ENCODE assay signal across 18 cellular contexts in genomic region chr1:213973129-213973528, GRCh38. TPM values are rescaled to one million over a fixed set of nuclear protein-coding genes. Genes with fewer than 3 reads are reported as not detected.
DNase-seq lines count a peak whose midpoint lies in the region; ATAC-seq and TF ChIP-seq lines count a peak whose summit lies in the region.
"Had no signal": no experiment of that assay in that cellular context is flagged by ENCODE, and none has a peak within 500 bp of the region (broad histone marks: within the 10 kb centered on the region; RNA-seq: fewer than 3 reads in every experiment).

No MANE protein-coding gene starts in this region.

- no peaks in the 10 kb centered on the region for H3K27me3 ChIP-seq in PC-9 (ENCODE audit: insufficient read depth, low read depth)
- H3K27me3 ChIP-seq: Peyer's patch had no signal

- no peak for DNase-seq in stimulated activated naive CD8-positive, alpha-beta T cell treated with anti-CD3 and anti-CD28 coated beads, Interleukin-15, Interleukin-2, amounts not matched to agents 100 U/mL and 50 U/mL, for 24 hours
- DNase-seq in stimulated activated naive CD8-positive, alpha-beta T cell treated with anti-CD3 and anti-CD28 coated beads, Interleukin-15, amount 100 ng/mL, for 72 hours = no peak
- DNase-seq in PC-9 (peak in 1 of 2 experiments; percentile 46), epithelial cell of esophagus (ENCODE audit: low read depth) (peak; percentile 47), NCI-H1694 (lab: John Stamatoyannopoulos, UW) (no peak), amniotic stem cell (lab: John Stamatoyannopoulos, UW) (no peak)
- DNase-seq in stimulated activated naive CD4-positive, alpha-beta T cell (lab: John Stamatoyannopoulos, UW) = no peak
- DNase-seq: CD4-positive, alpha-beta memory T cell; EL; KBM-7; MG63; NCI-H1930; NCI-H2171 treated with DMSO at 0.1 percent for 48 hours; NCI-H774; Peyer's patch; SHP77 treated with DMSO at 0.1 percent for 48 hours had no signal

- H2AFZ ChIP-seq in PC-9 = no peak overlapping the region; the same call in 1 of the 2 replicates

- H3K4me3 Mint-ChIP-seq in stimulated activated naive CD8-positive, alpha-beta T cell treated with anti-CD3 and anti-CD28 coated beads, Interleukin-15, amount 100 ng/mL, for 72 hours = no peak overlapping the region
- H3K4me3 Mint-ChIP-seq: CD4-positive, alpha-beta memory T cell had no signal

- H3K27me3 Mint-ChIP-seq in stimulated activated naive CD8-positive, alpha-beta T cell treated with anti-CD3 and anti-CD28 coated beads, Interleukin-15, amount 100 ng/mL, for 72 hours = peaks cover 31% of the 10 kb centered on the region

- no peaks in the 10 kb centered on the region; the same call in none of the 2 replicates for H3K9me2 ChIP-seq in PC-9 (ENCODE audit: insufficient read depth)

- no peaks in the 10 kb centered on the region for H3K79me2 ChIP-seq in PC-9 (ENCODE audit: low read depth)

- H3K4me2 ChIP-seq in PC-9 = peak overlapping the region; percentile 40

- H3K4me3 ChIP-seq in PC-9 (no peak overlapping the region), epithelial cell of esophagus (ENCODE audit: low read length) (no peak overlapping the region)
- H3K4me3 ChIP-seq: MG63, Peyer's patch had no signal

- CTCF ChIA-PET in PC-9 (lab: Charles Lee) = no interaction called here

- POLR2A ChIA-PET in PC-9 (lab: Charles Lee; ENCODE audit: unreplicated experiment) = no interaction called here

- H3K27ac ChIP-seq in PC-9 = peak overlapping the region; percentile 33; the same call in 1 of the 2 replicates
- H3K27ac ChIP-seq: Peyer's patch had no signal

- BruUV-seq in PC-9 (replicated peaks; lab: Mats Ljungman, UMichigan) = no TSS peak

- 0 out of 2 replicates have a peak, but pooled peaks cover 5% of the 10 kb centered on the region for H3K9me3 ChIP-seq in PC-9 (ENCODE audit: insufficient read depth, low read depth)
- H3K9me3 ChIP-seq: MG63, Peyer's patch had no signal

- TF ChIP-seq CTCF in PC-9 (conservative IDR thresholded peaks at IDR 0.05) (no peak), epithelial cell of esophagus (IDR thresholded peaks at IDR 0.05; ENCODE audit: insufficient read depth, low read depth, low read length, missing control alignments) (no peak)

- no peaks in the 10 kb centered on the region for H4K20me1 ChIP-seq in PC-9 (ENCODE audit: insufficient read depth)

- peaks cover 3% of the 10 kb centered on the region; the same call in 1 of the 2 replicates for H3F3A ChIP-seq in PC-9 (ENCODE audit: insufficient read depth, low read depth)

- peak; percentile 43 for ATAC-seq in stimulated activated naive CD8-positive, alpha-beta T cell treated with anti-CD3 and anti-CD28 coated beads, Interleukin-15, Interleukin-2, amounts not matched to agents 100 U/mL and 50 U/mL, for 24 hours
- ATAC-seq in stimulated activated naive CD8-positive, alpha-beta T cell treated with anti-CD3 and anti-CD28 coated beads, Interleukin-15, amount 100 ng/mL, for 72 hours = no peak
- no peak for ATAC-seq in GM18861 (IDR thresholded peaks at IDR 0.05; ENCODE audit: unreplicated experiment)

- no peaks in the 10 kb centered on the region for H3K4me1 Mint-ChIP-seq in stimulated activated naive CD8-positive, alpha-beta T cell treated with anti-CD3 and anti-CD28 coated beads, Interleukin-15, amount 100 ng/mL, for 72 hours
- H3K4me1 Mint-ChIP-seq: CD4-positive, alpha-beta memory T cell had no signal

- no peaks in the 10 kb centered on the region for H3K36me3 ChIP-seq in PC-9 (ENCODE audit: low read depth)
- H3K36me3 ChIP-seq: MG63, Peyer's patch had no signal

- intact Hi-C loops in PC-9 (cut with micrococcal nuclease; ENCODE audit: unreplicated experiment) = no loop called here

- H3K9me3 Mint-ChIP-seq in stimulated activated naive CD8-positive, alpha-beta T cell treated with anti-CD3 and anti-CD28 coated beads, Interleukin-15, amount 100 ng/mL, for 72 hours = no peaks in the 10 kb centered on the region

- peaks cover 19% of the 10 kb centered on the region for H3K4me1 ChIP-seq in PC-9 (replicated peaks; ENCODE audit: insufficient read depth)
- H3K4me1 ChIP-seq: Peyer's patch had no signal

- no peak overlapping the region for H3K27ac Mint-ChIP-seq in stimulated activated naive CD8-positive, alpha-beta T cell treated with anti-CD3 and anti-CD28 coated beads, Interleukin-15, amount 100 ng/mL, for 72 hours
- H3K27ac Mint-ChIP-seq: CD4-positive, alpha-beta memory T cell had no signal

RNA-seq across cellular contexts. Expression of gene PROX1, which starts 14.6 kb away (rescaled TPM):
- not detected in 2 replicates for total RNA-seq in PC-9 (2021)
- total RNA-seq: A673; CD4-positive, alpha-beta memory T cell had no signal
